In genomic region chr7:82808633-82809032, GRCh38 we compare ENCODE assay signal across 9 cellular contexts.
"Had no signal": no experiment of that assay in that cellular context is flagged by ENCODE, and none has a peak within 500 bp of the region (broad histone marks: within the 10 kb centered on the region; RNA-seq: fewer than 3 reads in every experiment).

No MANE protein-coding gene starts in this region.

- H3K36me3 ChIP-seq: HAP-1 had no signal

- H3K9ac ChIP-seq: GM23248 had no signal

- H3K9me3 ChIP-seq: HAP-1 had no signal

- ATAC-seq: HCT116, K562 had no signal

- DNase-seq: GM23248, GOT3, H7, HFFc6, IMR-90, KG1 had no signal

- H3K27ac ChIP-seq: GM23248 had no signal

- H3K4me3 ChIP-seq: GM23248, HAP-1, K562 had no signal

- H3K4me1 ChIP-seq: HAP-1 had no signal
